1 cellular context compared by ENCODE assay signal in genomic region chr5:180828756-180829531, GRCh38.
TF ChIP-seq lines count a peak whose summit lies in the region.

No MANE protein-coding gene starts in this region.

TF ChIP-seq in HepG2, 621 proteins besides CTCF, POLR2A, EP300 and RAD21:
- peak; percentile 52; the same call in 1 of the 2 replicates for TF ChIP-seq ZMYM2 (CRISPR knock-in tag; IDR thresholded peaks at IDR 0.05)
- peak; percentile 90 for TF ChIP-seq NCOR1 (IDR thresholded peaks at IDR 0.05; ENCODE audit: borderline replicate concordance, low read length)
- peak; percentile 50; the same call in 1 of the 2 replicates for TF ChIP-seq HNF4A (CRISPR knock-in tag; IDR thresholded peaks at IDR 0.05)
- peak; percentile 68; the same call in 1 of the 2 replicates for TF ChIP-seq TRIM24 (CRISPR knock-in tag; IDR thresholded peaks at IDR 0.05)
TF ChIP-seq in HepG2: peak in this region for 4; not testable (repeated sequence) for 617.
